Comparison of ENCODE assay signal across 10 cellular contexts in genomic region chr17:36921131-36921851, GRCh38. TPM values are rescaled to one million over a fixed set of nuclear protein-coding genes. Genes with fewer than 3 reads are reported as not detected.
DNase-seq lines count a peak whose midpoint lies in the region; ATAC-seq and TF ChIP-seq lines count a peak whose summit lies in the region.
"Had no signal": no experiment of that assay in that cellular context is flagged by ENCODE, and none has a peak within 500 bp of the region (broad histone marks: within the 10 kb centered on the region; RNA-seq: fewer than 3 reads in every experiment).

No MANE protein-coding gene starts in this region.

- no peaks in the 10 kb centered on the region for H3K4me1 Mint-ChIP-seq in CD4-positive, alpha-beta T cell (ENCODE audit: low read depth)

- H3K36me3 ChIP-seq in esophagus squamous epithelium: no peaks in the 10 kb centered on the region

- CTCF ChIA-PET in CD4-positive, alpha-beta T cell (lab: Charles Lee): no interaction called here

- no peaks in the 10 kb centered on the region for H3K9me3 ChIP-seq in esophagus squamous epithelium
- H3K9me3 ChIP-seq in CD4-positive, alpha-beta T cell (ENCODE audit: control insufficient read depth, low read length): no peaks in the 10 kb centered on the region

- intact Hi-C loops in esophagus squamous epithelium (cut with DNase I): no loop called here
- intact Hi-C loops in CD4-positive, alpha-beta T cell (cut with DNase I, micrococcal nuclease): no loop called here

- 16 to 83% methylated on average over 2 to 4 of the region's 7 CpGs for WGBS in esophagus squamous epithelium, 2 donors

- peaks cover 0 to 91% (median 0%) of the 10 kb centered on the region in 4 donors for H3K27me3 ChIP-seq in esophagus squamous epithelium
- peaks cover 20% of the 10 kb centered on the region for H3K27me3 ChIP-seq in CD4-positive, alpha-beta T cell (ENCODE audit: control insufficient read depth, insufficient read depth, low read length)

- DNase-seq in HT-29 (ENCODE audit: low spot score): peak; percentile 92
- DNase-seq in activated CD4-positive, alpha-beta T cell treated with anti-CD3 and anti-CD28 coated beads for 48 hours: peak; percentile 86
- no peak for DNase-seq in esophagus squamous epithelium (lab: John Stamatoyannopoulos, UW)
- peak; percentile 86 for DNase-seq in stimulated activated CD4-positive, alpha-beta T cell treated with anti-CD3 and anti-CD28 coated beads, Interleukin-1b, Interleukin-23, amount 100 ng/mL, for 48 hours
- DNase-seq in CD4-positive, alpha-beta T cell: no peak
- DNase-seq in dermis blood vessel endothelial cell: no peak
- no peak for DNase-seq in NOMO-1 (lab: John Stamatoyannopoulos, UW; ENCODE audit: unreplicated experiment in 2 of 2)
- DNase-seq: foreskin fibroblast had no signal

- H3K9me3 Mint-ChIP-seq in CD4-positive, alpha-beta T cell: no peaks in the 10 kb centered on the region
- H3K9me3 Mint-ChIP-seq: T-helper 1 cell treated with Interleukin-12 subunit alpha and Interleukin-12 subunit beta and Interleukin-4 antibody, amounts not matched to agents 30 μg/mL and 1 μg/mL, for 36 hours had no signal

- no peak for TF ChIP-seq CTCF in esophagus squamous epithelium (IDR thresholded peaks at IDR 0.05)
- no peak for TF ChIP-seq CTCF in CD4-positive, alpha-beta T cell (IDR thresholded peaks at IDR 0.05)

- no peaks in the 10 kb centered on the region for H3K36me3 Mint-ChIP-seq in CD4-positive, alpha-beta T cell (ENCODE audit: low read depth)

- TF ChIP-seq POLR2A in esophagus squamous epithelium (IDR thresholded peaks at IDR 0.05): no peak

- peaks cover 74% of the 10 kb centered on the region for H3K27me3 Mint-ChIP-seq in CD4-positive, alpha-beta T cell

- POLR2A ChIA-PET in CD4-positive, alpha-beta T cell (lab: Charles Lee): no interaction called here

- H3K4me1 ChIP-seq in esophagus squamous epithelium: peaks cover 0 to 20% (median 10%) of the 10 kb centered on the region in 3 donors

- peak overlapping the region in 1 of 4 donors; percentile 18 for H3K4me3 ChIP-seq in esophagus squamous epithelium

- no peak overlapping the region for H3K27ac Mint-ChIP-seq in CD4-positive, alpha-beta T cell
- H3K27ac Mint-ChIP-seq: T-helper 1 cell treated with Interleukin-12 subunit alpha and Interleukin-12 subunit beta and Interleukin-4 antibody, amounts not matched to agents 30 μg/mL and 1 μg/mL, for 36 hours had no signal

- ATAC-seq in HG03196 (IDR thresholded peaks at IDR 0.05; ENCODE audit: unreplicated experiment): no peak
- ATAC-seq in CD4-positive, alpha-beta T cell (ENCODE audit: poor library complexity): no peak

- no peak overlapping the region for H3K4me3 Mint-ChIP-seq in CD4-positive, alpha-beta T cell

- peak overlapping the region; percentile 56 to 81 (median 66) for H3K27ac ChIP-seq in esophagus squamous epithelium
- H3K27ac ChIP-seq in CD4-positive, alpha-beta T cell (ENCODE audit: low read depth, low read length): no peak overlapping the region

RNA-seq across cellular contexts. Expression of gene LHX1, which starts 16.0 kb away (rescaled TPM):
- total RNA-seq in HT-29 (2014; rRNA removed; shearing (Covaris generic)): not detected in 2 replicates
- total RNA-seq in esophagus squamous epithelium (not detected), dermis blood vessel endothelial cell (0.17 TPM in 1 of 2 replicates, not detected in the other)
- not detected for total RNA-seq in CD4-positive, alpha-beta T cell

RNA-seq across cellular contexts. Expression of gene AATF, which starts 27.5 kb away (rescaled TPM):
- total RNA-seq in HT-29 (2014; rRNA removed; shearing (Covaris generic)): 65.6 and 92.3 TPM in 2 replicates
- total RNA-seq in esophagus squamous epithelium (10 to 100 TPM; 22.4 to 36.4 (median 32.4) TPM), dermis blood vessel endothelial cell (23.5 and 26.7 TPM in 2 replicates)
- 10 to 100 TPM; 40.3 to 40.8 TPM for total RNA-seq in CD4-positive, alpha-beta T cell

Comparison
In these comparisons a context has a peak if more than half of its experiments do, and no peak if none do; other contexts are left out.
1. DNase-seq: peak in HT-29 (single experiment), activated CD4-positive, alpha-beta T cell treated with anti-CD3 and anti-CD28 coated beads for 48 hours (single experiment) and stimulated activated CD4-positive, alpha-beta T cell treated with anti-CD3 and anti-CD28 coated beads, Interleukin-1b, Interleukin-23, amount 100 ng/mL, for 48 hours (single experiment); none in esophagus squamous epithelium (single experiment), CD4-positive, alpha-beta T cell (0 of 10), dermis blood vessel endothelial cell (single experiment) and NOMO-1 (0 of 2).